22 cellular contexts compared by ENCODE assay signal in the genomic region with DNA sequence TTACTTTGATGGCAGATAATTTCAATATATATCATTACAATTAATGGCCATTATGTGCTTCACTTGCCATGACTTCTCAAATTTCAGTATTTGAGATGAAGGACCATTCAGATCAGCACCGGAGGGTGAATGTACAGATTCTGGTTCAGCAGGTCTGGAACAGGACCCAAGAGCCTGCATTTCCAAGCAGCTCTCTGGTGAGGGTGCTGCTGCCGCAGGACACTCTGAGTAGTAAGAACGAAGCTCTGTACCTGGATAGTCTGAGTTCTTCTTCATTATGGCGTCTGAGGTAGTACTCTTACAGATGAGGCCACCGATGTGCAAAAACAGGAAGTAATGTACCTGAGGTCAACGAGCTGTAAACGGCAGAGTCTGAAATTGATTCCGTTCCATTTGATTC.
A peak's percentile ranks its signal among the peaks of the same experiment; 100 is the strongest.
DNase-seq lines count a peak whose midpoint lies in the region; ATAC-seq, FAIRE-seq and TF ChIP-seq lines count a peak whose summit lies in the region.
"Had no signal": no experiment of that assay in that cellular context is flagged by ENCODE, and none has a peak within 500 bp of the region (broad histone marks: within the 10 kb centered on the region; RNA-seq: fewer than 3 reads in every experiment).

No MANE protein-coding gene starts in this region.

- DNase-seq in DMS79 (lab: John Stamatoyannopoulos, UW) (peak; percentile 7), DMS79 treated with DMSO at 0.1 percent for 48 hours (lab: John Stamatoyannopoulos, UW) (no peak), GM12891 (ENCODE audit: insufficient read length, low spot score) (no peak), NCI-H510A treated with DMSO at 0.1 percent for 48 hours (lab: John Stamatoyannopoulos, UW) (peak; percentile 79), germinal center (ENCODE audit: low spot score) (peak; percentile 10), psoas muscle (no peak), stomach (no peak), CD1c-positive myeloid dendritic cell (ENCODE audit: extremely low spot score) (no peak)
- DNase-seq: activated CD4-positive, alpha-beta T cell treated with anti-CD3 and anti-CD28 coated beads for 36 hours; activated effector memory CD4-positive, alpha-beta T cell treated with anti-CD3 and anti-CD28 coated beads, Interleukin-2, amount 50 U/mL, for 16 hours; activated naive CD8-positive, alpha-beta T cell treated with anti-CD3 and anti-CD28 coated beads, Interleukin-2, amount 50 U/mL, for 24 hours; CD8-positive, alpha-beta T cell; cerebellar nuclear complex; NCI-H1694; stimulated activated naive CD8-positive, alpha-beta T cell treated with anti-CD3 and anti-CD28 coated beads, Interleukin-15, Interleukin-2, amounts not matched to agents 100 U/mL and 50 U/mL, for 24 hours; T-helper 17 cell had no signal

- H3K27me3 ChIP-seq in psoas muscle (ENCODE audit: insufficient read depth in 3 of 3, low read length in 2 of 3) (peaks cover 0 to 3% (median 0%) of the 10 kb centered on the region in 3 donors), stomach (no peaks in the 10 kb centered on the region)

- TF ChIP-seq EP300 in stomach (IDR thresholded peaks at IDR 0.05), result no peak

- H3K9me3 ChIP-seq in psoas muscle, result no peaks in the 10 kb centered on the region
- H3K9me3 ChIP-seq in stomach, result no peaks in the 10 kb centered on the region

- no peak for TF ChIP-seq POLR2A in GM12891 (IDR thresholded peaks at IDR 0.05; ENCODE audit: low read depth, low read length)
- TF ChIP-seq POLR2A in stomach (IDR thresholded peaks at IDR 0.05), result no peak

- H3K4me1 ChIP-seq in psoas muscle, result no peaks in the 10 kb centered on the region
- H3K4me1 ChIP-seq in stomach, result no peaks in the 10 kb centered on the region

- H3K36me3 ChIP-seq in psoas muscle (ENCODE audit: insufficient read depth in 1 of 2, low read depth in 1 of 2), result no peaks in the 10 kb centered on the region
- H3K36me3 ChIP-seq in stomach, result no peaks in the 10 kb centered on the region

- ATAC-seq in psoas muscle, result no peak
- ATAC-seq: activated CD4-positive, alpha-beta T cell treated with anti-CD3 and anti-CD28 coated beads for 36 hours; activated naive CD8-positive, alpha-beta T cell treated with anti-CD3 and anti-CD28 coated beads, Interleukin-2, amount 50 U/mL, for 24 hours; CD8-positive, alpha-beta T cell; GM12878; sciatic nerve; stimulated activated naive CD8-positive, alpha-beta T cell treated with anti-CD3 and anti-CD28 coated beads, Interleukin-15, Interleukin-2, amounts not matched to agents 100 U/mL and 50 U/mL, for 24 hours; T-helper 17 cell had no signal

- FAIRE-seq in GM12891 (lab: Jason Lieb, UNC), result peak; percentile 41
- FAIRE-seq: GM12878 had no signal

- TF ChIP-seq CTCF in psoas muscle (IDR thresholded peaks at IDR 0.05) (no peak), stomach (IDR thresholded peaks at IDR 0.05) (no peak)

- H3K4me3 ChIP-seq in psoas muscle (no peak overlapping the region), stomach (no peak overlapping the region)
- H3K4me3 ChIP-seq: GM12878, lung, SK-N-MC had no signal

- no peak overlapping the region for H3K27ac ChIP-seq in psoas muscle
- no peak overlapping the region for H3K27ac ChIP-seq in stomach
- H3K27ac ChIP-seq: 22Rv1, epithelial cell of prostate, SK-N-MC had no signal

- WGBS in psoas muscle, 3 donors, result 83 to 84% (median 84%) methylated on average over 8 of the region's 8 CpGs
- 80 to 94% (median 84%) methylated on average over 8 of the region's 8 CpGs for WGBS in stomach, 5 donors

- intact Hi-C loops in psoas muscle (cut with DNase I), result no loop called here
- intact Hi-C loops in stomach (cut with DNase I; ENCODE audit: low total_unique reads), result no loop called here

TF ChIP-seq in GM12891, 5 proteins besides CTCF, POLR2A, EP300 and RAD21:
- TF ChIP-seq SPI1 (IDR thresholded peaks at IDR 0.05; ENCODE audit: low read depth, low read length), result no peak

Comparison
In these comparisons a context has a peak if more than half of its experiments do, and no peak if none do; other contexts are left out.
1. DNase-seq: peak in DMS79 (single experiment), NCI-H510A treated with DMSO at 0.1 percent for 48 hours (single experiment) and germinal center (single experiment); none in DMS79 treated with DMSO at 0.1 percent for 48 hours (single experiment), GM12891 (single experiment), psoas muscle (0 of 2), stomach (single experiment) and CD1c-positive myeloid dendritic cell (single experiment).